Comparison of ENCODE assay signal across 9 cellular contexts in the genomic region with DNA sequence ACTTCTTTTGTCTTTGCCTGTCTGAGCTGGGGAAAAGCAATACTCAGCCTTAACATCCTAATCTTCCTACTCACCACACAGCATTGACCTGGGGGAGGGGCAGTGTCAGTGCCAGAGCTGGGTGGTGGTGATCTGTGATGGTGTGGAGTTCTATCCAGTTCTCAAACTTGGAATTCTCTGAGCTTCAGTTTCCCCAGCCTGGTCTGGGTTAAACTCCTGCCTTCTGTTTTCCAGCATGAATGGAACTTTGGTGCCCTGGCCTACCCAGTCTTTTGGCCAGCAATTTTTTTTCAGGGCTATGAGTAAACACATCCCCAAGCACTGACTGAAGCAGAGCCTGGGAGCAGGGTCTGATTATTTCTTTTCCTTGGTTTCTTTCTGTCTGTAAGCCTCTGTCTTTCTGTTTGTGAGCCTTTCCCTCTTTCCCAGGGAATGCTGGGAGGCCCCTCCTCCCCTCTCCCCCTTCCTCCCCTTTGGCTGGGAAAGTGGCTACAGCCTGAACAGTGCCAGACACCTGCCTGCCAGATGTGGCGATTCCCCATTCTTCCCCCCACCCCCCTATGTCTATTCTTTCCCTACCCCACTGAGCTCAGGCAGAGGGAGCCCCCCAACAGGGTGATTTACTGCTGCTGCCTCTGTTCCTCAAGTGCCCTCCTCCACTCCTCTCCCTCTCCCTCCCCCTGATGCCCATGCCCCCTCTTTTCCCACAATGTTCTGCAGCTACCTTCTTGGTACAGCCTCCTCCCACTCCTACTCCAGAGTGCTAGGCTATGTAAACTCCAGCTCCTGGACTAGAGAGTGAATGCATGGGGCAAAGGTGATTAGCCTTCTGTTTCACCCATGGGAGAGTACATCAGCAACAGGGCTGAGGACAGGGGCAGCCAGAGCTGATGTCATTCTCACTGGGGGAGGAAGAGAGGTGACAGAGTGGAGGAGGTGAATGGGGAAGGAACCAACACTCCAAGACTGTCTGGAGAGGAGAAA. TPM values are rescaled to one million over a fixed set of nuclear protein-coding genes. Genes with fewer than 3 reads are reported as not detected.
DNase-seq lines count a peak whose midpoint lies in the region; ATAC-seq and TF ChIP-seq lines count a peak whose summit lies in the region.
"Had no signal": no experiment of that assay in that cellular context is flagged by ENCODE, and none has a peak within 500 bp of the region (broad histone marks: within the 10 kb centered on the region; RNA-seq: fewer than 3 reads in every experiment).

No MANE protein-coding gene starts in this region.

- no peak for TF ChIP-seq CTCF in nephron (IDR thresholded peaks at IDR 0.05; ENCODE audit: unreplicated experiment in 3 of 3)

- H3K27me3 ChIP-seq in CD4-positive, CD25-positive, alpha-beta regulatory T cell (ENCODE audit: control insufficient read depth, insufficient read depth, low read length), result no peaks in the 10 kb centered on the region

- H3K36me3 Mint-ChIP-seq in CD4-positive, CD25-positive, alpha-beta regulatory T cell, result peaks cover 30% of the 10 kb centered on the region
- peaks cover 21% of the 10 kb centered on the region for H3K36me3 Mint-ChIP-seq in nephron (ENCODE audit: low read depth)

- H3K9me3 Mint-ChIP-seq in CD4-positive, CD25-positive, alpha-beta regulatory T cell, result no peaks in the 10 kb centered on the region
- H3K9me3 Mint-ChIP-seq in nephron, result no peaks in the 10 kb centered on the region

- no peak overlapping the region for H3K27ac ChIP-seq in CD4-positive, CD25-positive, alpha-beta regulatory T cell (ENCODE audit: insufficient read depth, low read length, poor library complexity, severe bottlenecking)

- ATAC-seq in CD4-positive, CD25-positive, alpha-beta regulatory T cell (ENCODE audit: low read depth in 2 of 2), result no peak

- H3K9me3 ChIP-seq in CD4-positive, CD25-positive, alpha-beta regulatory T cell (ENCODE audit: control insufficient read depth in 2 of 2, low read length in 2 of 2), result no peaks in the 10 kb centered on the region

- H3K4me1 ChIP-seq in CD4-positive, CD25-positive, alpha-beta regulatory T cell (ENCODE audit: control insufficient read depth, insufficient read depth, low read length, poor library complexity, severe bottlenecking), result peaks cover 22% of the 10 kb centered on the region

- peaks cover 27% of the 10 kb centered on the region for H3K36me3 ChIP-seq in CD4-positive, CD25-positive, alpha-beta regulatory T cell (ENCODE audit: control insufficient read depth, insufficient read depth, low read length)

- peak overlapping the region in 3 of 4 donors; percentile 55 to 86 (median 84) for H3K4me3 Mint-ChIP-seq in CD4-positive, CD25-positive, alpha-beta regulatory T cell
- peak overlapping the region; percentile 74 to 82 (median 81) for H3K4me3 Mint-ChIP-seq in nephron

- H3K27me3 Mint-ChIP-seq in CD4-positive, CD25-positive, alpha-beta regulatory T cell, result no peaks in the 10 kb centered on the region
- peaks cover 4% of the 10 kb centered on the region for H3K27me3 Mint-ChIP-seq in nephron (ENCODE audit: low read depth)

- peak overlapping the region in 2 of 3 donors; percentile 87 to 92 for H3K27ac Mint-ChIP-seq in CD4-positive, CD25-positive, alpha-beta regulatory T cell
- H3K27ac Mint-ChIP-seq in nephron, result peak overlapping the region in 1 of 3 experiments; percentile 98

- DNase-seq in CD4-positive, CD25-positive, alpha-beta regulatory T cell, result no peak
- DNase-seq in NCI-H2196 (lab: John Stamatoyannopoulos, UW; ENCODE audit: unreplicated experiment) (peak; percentile 41), epidermal melanocyte (ENCODE audit: insufficient read length, low spot score) (peak; percentile 63), NCI-H1436 treated with DMSO at 0.1 percent for 48 hours (lab: John Stamatoyannopoulos, UW) (no peak), putamen (ENCODE audit: low spot score) (no peak), NAMALWA (ENCODE audit: low spot score) (no peak), NCI-H1930 (lab: John Stamatoyannopoulos, UW) (no peak)

- H3K4me1 Mint-ChIP-seq in CD4-positive, CD25-positive, alpha-beta regulatory T cell, result peaks cover 0 to 25% (median 12%) of the 10 kb centered on the region in 4 donors
- peaks cover 52% of the 10 kb centered on the region for H3K4me1 Mint-ChIP-seq in nephron

- H3K4me3 ChIP-seq in CD4-positive, CD25-positive, alpha-beta regulatory T cell (ENCODE audit: low read depth, low read length), result no peak overlapping the region

RNA-seq across cellular contexts. Expression of a gene that starts 11.1 kb away (rescaled TPM):
- not detected for total RNA-seq in CD4-positive, CD25-positive, alpha-beta regulatory T cell
- polyA plus RNA-seq in CD4-positive, CD25-positive, alpha-beta regulatory T cell, result not detected
- total RNA-seq: pulmonary artery endothelial cell had no signal

RNA-seq across cellular contexts. Expression of a gene that starts 28.3 kb away (rescaled TPM):
- total RNA-seq in CD4-positive, CD25-positive, alpha-beta regulatory T cell, result 65.3 TPM
- 100 to 1,000 TPM; 151 to 213 (median 168) TPM for polyA plus RNA-seq in CD4-positive, CD25-positive, alpha-beta regulatory T cell

RNA-seq across cellular contexts. Expression of a gene that starts 31.4 kb away (rescaled TPM):
- total RNA-seq in CD4-positive, CD25-positive, alpha-beta regulatory T cell, result 0.86 TPM
- polyA plus RNA-seq in CD4-positive, CD25-positive, alpha-beta regulatory T cell, result under 1 TPM in 2 of 4 donors, not detected in 2; 0.14 to 0.17 TPM

RNA-seq across cellular contexts. Expression of a gene that starts 52.4 kb away (rescaled TPM):
- 2.8 TPM for total RNA-seq in CD4-positive, CD25-positive, alpha-beta regulatory T cell
- under 1 TPM in 1 of 4 donors, not detected in 3; 0.18 TPM for polyA plus RNA-seq in CD4-positive, CD25-positive, alpha-beta regulatory T cell
- total RNA-seq: pulmonary artery endothelial cell had no signal

Comparison
In these comparisons a context has a peak if more than half of its experiments do, and no peak if none do; other contexts are left out.
1. DNase-seq: peak in NCI-H2196 (single experiment) and epidermal melanocyte (single experiment); none in CD4-positive, CD25-positive, alpha-beta regulatory T cell (0 of 3), NCI-H1436 treated with DMSO at 0.1 percent for 48 hours (single experiment), putamen (single experiment), NAMALWA (single experiment) and NCI-H1930 (0 of 2).